Comparison of ENCODE assay signal across 10 cellular contexts in the genomic region with DNA sequence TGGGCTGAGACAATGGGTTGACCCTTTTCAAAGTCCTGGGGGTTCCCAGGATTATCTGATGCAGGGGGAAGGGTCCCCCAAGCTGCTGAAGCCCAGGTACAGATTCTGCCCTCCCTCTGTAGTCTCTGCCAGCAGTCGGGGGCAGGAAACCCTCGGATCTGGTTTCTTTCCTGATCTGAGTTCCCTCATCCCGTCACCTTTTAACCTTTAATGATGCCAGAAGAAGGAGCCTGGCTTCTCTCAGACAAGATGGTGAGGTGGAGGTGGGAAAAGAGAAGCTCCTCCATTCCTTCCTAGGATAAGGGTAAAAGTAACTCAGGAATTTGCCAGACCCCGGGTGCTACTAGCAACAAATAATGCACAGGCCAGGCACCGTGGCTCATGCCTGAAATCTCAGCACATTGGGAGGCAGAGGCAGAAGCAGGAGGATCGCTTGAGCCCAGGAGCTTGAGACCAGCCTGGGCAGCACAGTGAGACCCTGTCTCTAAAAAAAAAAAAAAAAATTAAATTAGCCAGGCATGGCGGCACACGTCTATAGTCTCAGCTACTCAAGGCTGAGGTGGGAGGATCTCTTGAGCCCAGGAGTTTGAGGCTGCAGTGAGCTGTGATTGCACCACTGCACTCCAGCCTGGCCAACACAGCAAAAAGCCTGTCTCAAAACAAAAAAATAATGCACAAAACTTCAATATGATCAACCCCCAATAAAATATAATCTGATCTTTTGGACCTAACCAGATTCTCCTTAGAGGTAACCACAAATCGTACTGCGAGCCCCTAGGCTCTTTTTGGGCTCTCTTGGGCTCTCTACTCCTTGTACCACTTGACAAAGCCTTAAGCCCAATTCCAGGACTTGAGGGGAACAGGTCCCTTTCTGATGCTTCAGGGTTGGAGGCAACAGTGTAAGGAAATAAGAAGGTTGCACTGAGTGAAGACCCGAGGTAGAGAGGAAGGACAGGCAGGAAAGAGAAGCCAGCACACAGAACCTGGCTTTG. TPM values are rescaled to one million over a fixed set of nuclear protein-coding genes. Genes with fewer than 3 reads are reported as not detected.
DNase-seq lines count a peak whose midpoint lies in the region; ATAC-seq and TF ChIP-seq lines count a peak whose summit lies in the region.
"Had no signal": no experiment of that assay in that cellular context is flagged by ENCODE, and none has a peak within 500 bp of the region (broad histone marks: within the 10 kb centered on the region; RNA-seq: fewer than 3 reads in every experiment).

No MANE protein-coding gene starts in this region.

- DNase-seq in mammary epithelial cell (no peak), mesenchymal stem cell (no peak), thoracic aorta (ENCODE audit: low spot score) (no peak), NCI-H524 (lab: John Stamatoyannopoulos, UW) (no peak)
- DNase-seq: kidney glomerular epithelial cell, NCI-H1048, RPMI8226 had no signal

- intact Hi-C loops in mammary epithelial cell (cut with micrococcal nuclease), result loop anchor here (10.0 kb wide), 1 partner anchor 721 kb away; no protein-coding TSS in a partner anchor

- H3K4ac ChIP-seq in mesenchymal stem cell (ENCODE audit: low read depth in 1 of 2, low read length in 2 of 2), result peak overlapping the region; percentile 75 to 89

- H4K20me1 ChIP-seq in mammary epithelial cell (ENCODE audit: insufficient read depth, low read length), result no peaks in the 10 kb centered on the region

- dilution Hi-C loops in mammary epithelial cell (cut with HindIII; ENCODE audit: low sequenced_read_pairs), result no loop called here

- H3K18ac ChIP-seq in mesenchymal stem cell (ENCODE audit: low read depth in 1 of 2, low read length in 2 of 2), result peak overlapping the region; percentile 34 to 92

- H3K23ac ChIP-seq in mesenchymal stem cell (ENCODE audit: low read length in 2 of 2), result no peak overlapping the region

- peak overlapping the region; percentile 90 to 93 for H2BK12ac ChIP-seq in mesenchymal stem cell (ENCODE audit: low read length in 2 of 2)

- H3K4me2 ChIP-seq in mammary epithelial cell (ENCODE audit: insufficient read depth, low read depth, low read length) (peak overlapping the region; percentile 94), mesenchymal stem cell (ENCODE audit: low read length, poor library complexity, severe bottlenecking) (peak overlapping the region; percentile 74)

- peak overlapping the region; percentile 11 for H2BK5ac ChIP-seq in mesenchymal stem cell (ENCODE audit: low read depth, low read length, poor library complexity, severe bottlenecking)

- TF ChIP-seq CTCF in mammary epithelial cell (conservative IDR thresholded peaks at IDR 0.05 in 1 of 2, IDR thresholded peaks at IDR 0.05 in 1 of 2; ENCODE audit: extremely low read depth in 1 of 2, insufficient read depth in 1 of 2, low read depth in 1 of 2, low read length in 2 of 2) (no peak), thoracic aorta (IDR thresholded peaks at IDR 0.05) (no peak)

- WGBS in HUES64, result 83% methylated on average over 11 of the region's 11 CpGs
- WGBS in mammary epithelial cell (ENCODE audit: low coverage, missing lambda C conversion rate), result 60% methylated on average over 10 of the region's 11 CpGs
- 52% methylated on average over 10 of the region's 11 CpGs for WGBS in mesenchymal stem cell

- H3K4me1 ChIP-seq in HUES64 (ENCODE audit: insufficient read depth, low read length) (peaks cover 25% of the 10 kb centered on the region), mammary epithelial cell (ENCODE audit: insufficient read depth, low read length) (peaks cover 52% of the 10 kb centered on the region), mesenchymal stem cell (ENCODE audit: control insufficient read depth, insufficient read depth, low read depth, low read length) (peaks cover 47% of the 10 kb centered on the region), thoracic aorta (ENCODE audit: control insufficient read depth in 1 of 2, low read depth in 2 of 2) (peaks cover 48 to 83% of the 10 kb centered on the region in 2 donors)

- peak overlapping the region; percentile 9; the same call in 1 of the 2 replicates for H3K27ac ChIP-seq in HUES64 (ENCODE audit: low read depth, low read length)
- H3K27ac ChIP-seq in mammary epithelial cell (ENCODE audit: insufficient read depth, low read depth, low read length), result peak overlapping the region; percentile 71
- H3K27ac ChIP-seq in mesenchymal stem cell (ENCODE audit: low read length, poor library complexity, severe bottlenecking), result peak overlapping the region; percentile 70
- H3K27ac ChIP-seq in thoracic aorta, result peak overlapping the region; percentile 98 to 99

- in situ Hi-C loops in mammary epithelial cell (cut with MboI; ENCODE audit: low sequenced_read_pairs in 2 of 2), result no loop called here

- H3K27me3 ChIP-seq in HUES64 (ENCODE audit: insufficient read depth, low read length) (no peaks in the 10 kb centered on the region), mammary epithelial cell (ENCODE audit: insufficient read depth, low read length) (no peaks in the 10 kb centered on the region), mesenchymal stem cell (ENCODE audit: control insufficient read depth in 1 of 2, insufficient read depth in 1 of 2, low read length in 2 of 2) (no peaks in the 10 kb centered on the region), thoracic aorta (replicated peaks; ENCODE audit: insufficient read depth) (no peaks in the 10 kb centered on the region)

- no peak overlapping the region for H3K9ac ChIP-seq in HUES64 (ENCODE audit: low read depth, low read length)
- H3K9ac ChIP-seq in mammary epithelial cell (ENCODE audit: insufficient read depth, low read length), result peak overlapping the region; percentile 70
- peak overlapping the region; percentile 80 for H3K9ac ChIP-seq in mesenchymal stem cell (ENCODE audit: low read length)

- no TSS peak for BruUV-seq in mammary epithelial cell (replicated peaks; lab: Mats Ljungman, UMichigan)

- H3K36me3 ChIP-seq in HUES64 (ENCODE audit: insufficient read depth, low read length), result no peaks in the 10 kb centered on the region
- no peaks in the 10 kb centered on the region for H3K36me3 ChIP-seq in mammary epithelial cell (ENCODE audit: insufficient read depth, low read length)
- H3K36me3 ChIP-seq in mesenchymal stem cell (ENCODE audit: control insufficient read depth in 1 of 2, insufficient read depth in 2 of 2, low read depth in 1 of 2, low read length in 2 of 2), result peaks cover 6 to 8% of the 10 kb centered on the region in 2 experiments
- no peaks in the 10 kb centered on the region for H3K36me3 ChIP-seq in thoracic aorta

- H2BK15ac ChIP-seq in mesenchymal stem cell (ENCODE audit: low read depth, poor library complexity, severe bottlenecking), result peak overlapping the region; percentile 88

- peak overlapping the region in 1 of 2 experiments; percentile 68 for H3K14ac ChIP-seq in mesenchymal stem cell (ENCODE audit: low read length in 2 of 2)

- H4K91ac ChIP-seq in mesenchymal stem cell (ENCODE audit: low read length), result peak overlapping the region; percentile 85

- H4K8ac ChIP-seq in mesenchymal stem cell (ENCODE audit: low read length), result peak overlapping the region; percentile 98

- CTCF ChIA-PET in mammary epithelial cell (lab: Charles Lee; ENCODE audit: low non-redundant PET), result interaction anchor here (0.5 to 0.6 kb wide), 2 partner anchors 12 to 64 kb away, joined by 3 to 4 read pairs; no protein-coding TSS in a partner anchor

- ATAC-seq in thoracic aorta (ENCODE audit: insufficient number of reproducible peaks, low FRiP score, low read depth) (no peak), HG03521 (IDR thresholded peaks at IDR 0.05; ENCODE audit: unreplicated experiment) (no peak), HG03196 (IDR thresholded peaks at IDR 0.05; ENCODE audit: unreplicated experiment) (no peak)

- H2AFZ ChIP-seq in mammary epithelial cell (ENCODE audit: low read depth, low read length) (peak overlapping the region; percentile 84), mesenchymal stem cell (ENCODE audit: low read depth, low read length) (no peak overlapping the region)

- no peaks in the 10 kb centered on the region for H3K9me3 ChIP-seq in HUES64 (ENCODE audit: insufficient read depth, low read depth, low read length)
- H3K9me3 ChIP-seq in mammary epithelial cell (replicated peaks; ENCODE audit: insufficient read depth, low read length), result no peaks in the 10 kb centered on the region
- H3K9me3 ChIP-seq in mesenchymal stem cell (ENCODE audit: control insufficient read depth, low read length), result no peaks in the 10 kb centered on the region
- no peaks in the 10 kb centered on the region for H3K9me3 ChIP-seq in thoracic aorta

- no peak overlapping the region for H3K4me3 ChIP-seq in HUES64 (ENCODE audit: low read length)
- peak overlapping the region; percentile 22 to 51 (median 32) for H3K4me3 ChIP-seq in mammary epithelial cell (replicated peaks in 1 of 3; ENCODE audit: insufficient read depth in 1 of 3, low read depth in 2 of 3, low read length in 3 of 3)
- peak overlapping the region in 1 of 2 experiments; percentile 64 for H3K4me3 ChIP-seq in mesenchymal stem cell (ENCODE audit: insufficient read depth in 1 of 2, low read depth in 1 of 2, low read length in 2 of 2)
- H3K4me3 ChIP-seq in thoracic aorta, result peak overlapping the region; percentile 67

- H2BK120ac ChIP-seq in mesenchymal stem cell (ENCODE audit: low read depth, low read length), result peak overlapping the region; percentile 78

- H2AK5ac ChIP-seq in mesenchymal stem cell (ENCODE audit: low read length, severe bottlenecking), result peak overlapping the region; percentile 90

- H3K79me2 ChIP-seq in mammary epithelial cell (ENCODE audit: insufficient read depth, low read length), result peaks cover 88% of the 10 kb centered on the region

- H3K79me1 ChIP-seq in mesenchymal stem cell (replicated peaks; ENCODE audit: low read length, poor library complexity, severe bottlenecking), result no peaks in the 10 kb centered on the region

RNA-seq across cellular contexts. Expression of gene CDC42EP4, which starts 5.7 kb away (rescaled TPM):
- 16.1 TPM for polyA plus RNA-seq in HUES64 (2013, experiment 1 of 2)
- polyA plus RNA-seq in HUES64 (2013, experiment 2 of 2), result 20.4 TPM
- total RNA-seq in mammary epithelial cell (10 to 100 TPM; 21.4 to 25.3 TPM), thoracic aorta (100 to 1,000 TPM in 1 of 2 donors, 10 to 100 TPM in 1; 73.8 to 134 TPM)
- polyA plus RNA-seq in mammary epithelial cell, result 17.2 TPM
- polyA minus RNA-seq in mammary epithelial cell, result 20.4 TPM
- 26.3 TPM for polyA plus RNA-seq in mesenchymal stem cell (2013, experiment 1 of 2)
- 26.1 TPM for polyA plus RNA-seq in mesenchymal stem cell (2013, experiment 2 of 2)

RNA-seq across cellular contexts. Expression of gene CPSF4L, which starts 44.5 kb away (rescaled TPM):
- not detected for polyA plus RNA-seq in HUES64 (2013, experiment 1 of 2)
- polyA plus RNA-seq in HUES64 (2013, experiment 2 of 2), result not detected
- total RNA-seq in mammary epithelial cell, result not detected
- polyA plus RNA-seq in mammary epithelial cell, result not detected
- polyA minus RNA-seq in mammary epithelial cell, result not detected
- polyA plus RNA-seq in mesenchymal stem cell (2013, experiment 1 of 2), result not detected
- not detected for polyA plus RNA-seq in mesenchymal stem cell (2013, experiment 2 of 2)
- not detected for total RNA-seq in thoracic aorta

Comparison
In these comparisons a context has a peak if more than half of its experiments do, and no peak if none do; other contexts are left out.
1. H3K27ac ChIP-seq: peak in every context shown above with its lines; median percentile 98 in thoracic aorta; 71 in mammary epithelial cell; 70 in mesenchymal stem cell; 9 in HUES64.